In the genomic region with DNA sequence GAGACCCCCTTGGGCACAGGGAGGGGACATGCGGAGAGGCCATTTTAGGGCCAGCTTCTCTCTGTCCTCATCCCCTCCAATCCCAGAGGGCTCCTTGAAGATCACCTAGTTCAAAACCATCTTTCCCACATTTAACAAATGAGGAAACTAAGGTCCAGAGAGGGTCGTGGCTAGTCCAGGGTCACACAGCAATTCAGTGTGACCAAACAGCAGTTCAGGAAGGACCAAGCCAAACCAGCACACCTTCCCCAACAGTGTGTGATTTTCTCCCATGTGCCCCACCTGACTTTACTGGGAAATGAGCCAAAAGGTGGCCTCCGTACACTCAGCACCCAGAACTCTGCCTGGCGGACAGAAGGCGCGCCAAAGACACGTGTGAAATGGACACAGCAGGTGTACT, we compare ENCODE assay signal across 1 cellular context.
TF ChIP-seq lines count a peak whose summit lies in the region.

No MANE protein-coding gene starts in this region.

TF ChIP-seq in HepG2, 621 proteins besides CTCF, POLR2A, EP300 and RAD21:
- TF ChIP-seq MNT (IDR thresholded peaks at IDR 0.05) = peak; percentile 70
- TF ChIP-seq ZZZ3 (CRISPR knock-in tag; IDR thresholded peaks at IDR 0.05; ENCODE audit: borderline replicate concordance) = no peak
- peak; percentile 83 for TF ChIP-seq ZNF768 (CRISPR knock-in tag; IDR thresholded peaks at IDR 0.05)
- no peak for TF ChIP-seq ZNF414 (CRISPR knock-in tag; IDR thresholded peaks at IDR 0.05)
